In genomic region chr9:133672503-133673259, GRCh38 we compare ENCODE assay signal across 25 cellular contexts. TPM values are rescaled to one million over a fixed set of nuclear protein-coding genes. Genes with fewer than 3 reads are reported as not detected.
DNase-seq lines count a peak whose midpoint lies in the region; ATAC-seq and TF ChIP-seq lines count a peak whose summit lies in the region.
"Had no signal": no experiment of that assay in that cellular context is flagged by ENCODE, and none has a peak within 500 bp of the region (broad histone marks: within the 10 kb centered on the region; RNA-seq: fewer than 3 reads in every experiment).

No MANE protein-coding gene starts in this region.

- ATAC-seq in left ventricle myocardium superior (no peak), left cardiac atrium (no peak), sciatic nerve (peak; percentile 29)
- no peak for ATAC-seq in naive thymus-derived CD4-positive, alpha-beta T cell
- ATAC-seq: A549 had no signal

- 84 to 93% (median 90%) methylated on average over 15 to 31 of the region's 31 CpGs for WGBS in stomach, 5 donors

- H3K27ac ChIP-seq in naive thymus-derived CD4-positive, alpha-beta T cell (ENCODE audit: low read depth, low read length), result no peak overlapping the region
- H3K27ac ChIP-seq in stomach, result no peak overlapping the region
- H3K27ac ChIP-seq: A549, C4-2B had no signal

- DNase-seq in left ventricle myocardium superior, result peak; percentile 16
- no peak for DNase-seq in left cardiac atrium
- DNase-seq in NT2/D1 (ENCODE audit: low read depth, low spot score), result no peak
- no peak for DNase-seq in naive thymus-derived CD4-positive, alpha-beta T cell
- DNase-seq in sciatic nerve (ENCODE audit: low spot score), result no peak
- DNase-seq in NCI-H2196 treated with DMSO at 0.1 percent for 48 hours (lab: John Stamatoyannopoulos, UW; ENCODE audit: unreplicated experiment), result no peak
- DNase-seq in stomach, result no peak
- DNase-seq in foreskin melanocyte, result no peak
- DNase-seq: AML-193; H7; KBM-7; MV-4-11; NCI-H1105; NCI-H1436 treated with DMSO at 0.1 percent for 48 hours; NCI-H187 treated with DMSO at 0.1 percent for 48 hours; NCI-H446; NCI-H524 treated with DMSO at 0.1 percent for 48 hours; NCI-H774; NK-92 treated with Interleukin-12 subunit alpha and Interleukin-12 subunit beta, amount 100 ng/mL, for 24 hours; RPMI8226; SHP77 treated with DMSO at 0.1 percent for 48 hours had no signal

- intact Hi-C loops in left ventricle myocardium superior (cut with micrococcal nuclease), result no loop called here
- intact Hi-C loops in left cardiac atrium (cut with DNase I), result no loop called here
- intact Hi-C loops in naive thymus-derived CD4-positive, alpha-beta T cell (cut with micrococcal nuclease), result no loop called here
- intact Hi-C loops in sciatic nerve (cut with DNase I), result no loop called here
- intact Hi-C loops in stomach (cut with DNase I; ENCODE audit: low total_unique reads), result no loop called here

- H3K4me1 Mint-ChIP-seq in naive thymus-derived CD4-positive, alpha-beta T cell, result peaks cover 21 to 38% (median 31%) of the 10 kb centered on the region in 7 donors

- no peak for TF ChIP-seq CTCF in stomach (IDR thresholded peaks at IDR 0.05)

- H3K4me3 ChIP-seq in NT2/D1 (ENCODE audit: insufficient read length, low read depth) (no peak overlapping the region), stomach (no peak overlapping the region)
- H3K4me3 ChIP-seq in naive thymus-derived CD4-positive, alpha-beta T cell (ENCODE audit: low read length), result no peak overlapping the region
- H3K4me3 ChIP-seq: A549 had no signal

- POLR2A ChIA-PET in naive thymus-derived CD4-positive, alpha-beta T cell (lab: Charles Lee), result interaction anchor here (0.9 to 1.8 kb wide), 2 partner anchors 15 to 28 kb away, joined by 3 to 7 read pairs; no protein-coding TSS in a partner anchor

- H3K9me3 ChIP-seq in NT2/D1 (ENCODE audit: insufficient read depth, low read length), result no peaks in the 10 kb centered on the region
- no peaks in the 10 kb centered on the region for H3K9me3 ChIP-seq in naive thymus-derived CD4-positive, alpha-beta T cell (ENCODE audit: control insufficient read depth in 2 of 3, low read length in 3 of 3)
- H3K9me3 ChIP-seq in stomach, result no peaks in the 10 kb centered on the region
- H3K9me3 ChIP-seq: A549 had no signal

- peaks cover 0 to 2% (median 0%) of the 10 kb centered on the region in 5 donors for H3K36me3 Mint-ChIP-seq in naive thymus-derived CD4-positive, alpha-beta T cell

- H3K4me3 Mint-ChIP-seq in naive thymus-derived CD4-positive, alpha-beta T cell, result no peak overlapping the region

- H3K9me3 Mint-ChIP-seq in naive thymus-derived CD4-positive, alpha-beta T cell, result no peaks in the 10 kb centered on the region

- no peak for TF ChIP-seq EP300 in stomach (IDR thresholded peaks at IDR 0.05)

- H3K36me3 ChIP-seq in NT2/D1 (ENCODE audit: insufficient read depth, insufficient read length, low read length), result no peaks in the 10 kb centered on the region
- peaks cover 0 to 23% (median 0%) of the 10 kb centered on the region in 3 experiments for H3K36me3 ChIP-seq in naive thymus-derived CD4-positive, alpha-beta T cell (ENCODE audit: control insufficient read depth in 2 of 3, insufficient read depth in 3 of 3, low read length in 3 of 3)
- no peaks in the 10 kb centered on the region for H3K36me3 ChIP-seq in stomach

- peak overlapping the region in 8 of 9 donors; percentile 32 to 83 (median 62) for H3K27ac Mint-ChIP-seq in naive thymus-derived CD4-positive, alpha-beta T cell

- no peak for TF ChIP-seq POLR2A in stomach (IDR thresholded peaks at IDR 0.05)

- no peaks in the 10 kb centered on the region for H3K27me3 ChIP-seq in NT2/D1 (ENCODE audit: insufficient read depth, insufficient read length)
- no peaks in the 10 kb centered on the region for H3K27me3 ChIP-seq in naive thymus-derived CD4-positive, alpha-beta T cell (ENCODE audit: control insufficient read depth in 2 of 2, insufficient read depth in 2 of 2, low read length in 2 of 2)
- no peaks in the 10 kb centered on the region for H3K27me3 ChIP-seq in stomach

- H3K27me3 Mint-ChIP-seq in naive thymus-derived CD4-positive, alpha-beta T cell, result no peaks in the 10 kb centered on the region

- CTCF ChIA-PET in naive thymus-derived CD4-positive, alpha-beta T cell (lab: Charles Lee), result interaction anchor here (0.9 to 1.0 kb wide), 2 partner anchors 37 to 44 kb away, joined by 3 read pairs; no protein-coding TSS in a partner anchor

- H3K9ac ChIP-seq in NT2/D1 (ENCODE audit: insufficient read length, low read depth), result peak overlapping the region; percentile 3

- H3K4me1 ChIP-seq in NT2/D1 (ENCODE audit: insufficient read depth, insufficient read length) (peaks cover 20% of the 10 kb centered on the region), stomach (no peaks in the 10 kb centered on the region)
- H3K4me1 ChIP-seq in naive thymus-derived CD4-positive, alpha-beta T cell (ENCODE audit: control insufficient read depth in 2 of 2, insufficient read depth in 2 of 2, low read length in 2 of 2), result peaks cover 16 to 23% of the 10 kb centered on the region in 2 donors
- H3K4me1 ChIP-seq: A549 had no signal

RNA-seq across cellular contexts. Expression of gene DBH, which starts 36.5 kb away (rescaled TPM):
- total RNA-seq in left ventricle myocardium superior (not detected), left cardiac atrium (not detected), sciatic nerve (0.13 TPM), stomach (under 1 TPM in 1 of 5 donors, not detected in 4; under 0.01 TPM)
- 1 to 10 TPM in 1 of 5 experiments, under 1 TPM in 3, not detected in 1; 0.08 to 1.2 (median 0.14) TPM for total RNA-seq in naive thymus-derived CD4-positive, alpha-beta T cell
- under 1 TPM; 0.14 to 0.38 TPM for polyA plus RNA-seq in naive thymus-derived CD4-positive, alpha-beta T cell
- polyA plus RNA-seq in stomach, result under 1 TPM in 1 of 3 donors, not detected in 2; 0.15 TPM
- total RNA-seq: LHCN-M2, MCF 10A had no signal
- polyA plus RNA-seq: A549 had no signal
